ENCODE assay signal across 14 cellular contexts in the genomic region with DNA sequence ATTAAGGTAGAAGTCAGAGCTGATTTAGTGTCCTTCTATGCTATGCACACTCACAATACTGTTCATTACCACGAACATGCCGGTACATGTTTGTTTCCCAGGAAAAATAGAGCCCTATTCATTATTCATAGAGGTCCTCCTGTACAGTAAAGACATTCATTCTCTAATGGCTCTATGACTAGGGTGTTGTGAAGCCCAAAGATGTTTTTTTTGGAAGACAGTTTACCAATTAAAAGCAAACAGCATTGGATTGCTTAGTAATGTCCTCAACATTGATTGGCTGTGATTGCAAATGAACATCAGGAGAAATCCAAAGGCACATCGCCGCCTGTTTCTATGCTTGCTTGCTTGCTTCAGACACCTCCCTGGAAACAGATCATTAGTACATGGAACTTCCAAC. TPM values are rescaled to one million over a fixed set of nuclear protein-coding genes. Genes with fewer than 3 reads are reported as not detected.
A peak's percentile ranks its signal among the peaks of the same experiment; 100 is the strongest.
DNase-seq lines count a peak whose midpoint lies in the region; ATAC-seq and TF ChIP-seq lines count a peak whose summit lies in the region.
"Had no signal": no experiment of that assay in that cellular context is flagged by ENCODE, and none has a peak within 500 bp of the region (broad histone marks: within the 10 kb centered on the region; RNA-seq: fewer than 3 reads in every experiment).

No MANE protein-coding gene starts in this region.

- POLR2A ChIA-PET in RWPE1 (lab: Yijun Ruan, JAX; ENCODE audit: low non-redundant PET): no interaction called here
- POLR2A ChIA-PET in activated CD8-positive, alpha-beta T cell treated with anti-CD3 and anti-CD28 coated beads for 36 hours (lab: Charles Lee): no interaction called here

- DNase-seq in H9 (no peak), RWPE1 (ENCODE audit: low spot score) (peak; percentile 42), fibroblast of mammary gland (ENCODE audit: low read depth) (peak; percentile 34), NCI-H1092 (lab: John Stamatoyannopoulos, UW) (no peak), DMS114 treated with DMSO at 0.1 percent for 48 hours (lab: John Stamatoyannopoulos, UW; ENCODE audit: unreplicated experiment) (no peak)
- no peak for DNase-seq in activated CD8-positive, alpha-beta T cell treated with anti-CD3 and anti-CD28 coated beads for 36 hours
- DNase-seq: activated CD8-positive, alpha-beta memory T cell treated with anti-CD3 and anti-CD28 coated beads, Interleukin-2, amount 50 U/mL, for 4 hours; erythroblast; naive thymus-derived CD4-positive, alpha-beta T cell had no signal

- CTCF ChIA-PET in RWPE1 (lab: Yijun Ruan, JAX): interaction anchor here (0.6 kb wide), 1 partner anchor 1513 kb away, joined by 3 read pairs; no protein-coding TSS in a partner anchor
- CTCF ChIA-PET in activated CD8-positive, alpha-beta T cell treated with anti-CD3 and anti-CD28 coated beads for 36 hours (lab: Charles Lee): interaction anchor here (0.6 kb wide), 1 partner anchor 65 kb away, joined by 3 read pairs; no protein-coding TSS in a partner anchor

- ATAC-seq in activated CD8-positive, alpha-beta T cell treated with anti-CD3 and anti-CD28 coated beads for 36 hours: no peak
- no peak for ATAC-seq in GM19328 (IDR thresholded peaks at IDR 0.05; ENCODE audit: unreplicated experiment)
- ATAC-seq: left lobe of liver; naive thymus-derived CD4-positive, alpha-beta T cell had no signal

- no peak overlapping the region for H3K56ac ChIP-seq in H9 (ENCODE audit: insufficient read length, low read depth, low read length)

- no peaks in the 10 kb centered on the region for H3K27me3 ChIP-seq in ACC112 (ENCODE audit: insufficient read depth, low read length)
- no peaks in the 10 kb centered on the region for H3K27me3 ChIP-seq in H9 (ENCODE audit: insufficient read depth, low read length)

- no peaks in the 10 kb centered on the region for H3K36me3 Mint-ChIP-seq in H9 (ENCODE audit: insufficient read depth in 1 of 3, low read depth in 3 of 3)
- H3K36me3 Mint-ChIP-seq in activated CD8-positive, alpha-beta T cell treated with anti-CD3 and anti-CD28 coated beads for 36 hours (ENCODE audit: low read depth): no peaks in the 10 kb centered on the region
- H3K36me3 Mint-ChIP-seq: activated naive CD8-positive, alpha-beta T cell; naive thymus-derived CD4-positive, alpha-beta T cell had no signal

- no peak overlapping the region for H2BK120ac ChIP-seq in H9 (ENCODE audit: low read depth, low read length, poor library complexity, severe bottlenecking)

- no peak overlapping the region for H3K9ac ChIP-seq in H9 (ENCODE audit: extremely low read depth, insufficient read length, low read length)

- H4K20me1 ChIP-seq in H9 (ENCODE audit: control insufficient read depth, insufficient read depth, insufficient read length): no peaks in the 10 kb centered on the region

- no peak overlapping the region for H2BK5ac ChIP-seq in H9 (ENCODE audit: insufficient read length, low read length)

- peaks cover 41 to 52% of the 10 kb centered on the region in 2 experiments for H3K4me1 Mint-ChIP-seq in H9
- no peaks in the 10 kb centered on the region for H3K4me1 Mint-ChIP-seq in activated CD8-positive, alpha-beta T cell treated with anti-CD3 and anti-CD28 coated beads for 36 hours (ENCODE audit: low read depth)
- H3K4me1 Mint-ChIP-seq: naive thymus-derived CD4-positive, alpha-beta T cell had no signal

- no peaks in the 10 kb centered on the region for H3K23me2 ChIP-seq in H9 (ENCODE audit: insufficient read length, low read depth, low read length, poor library complexity, severe bottlenecking)

- intact Hi-C loops in activated CD8-positive, alpha-beta T cell treated with anti-CD3 and anti-CD28 coated beads for 36 hours (cut with micrococcal nuclease): no loop called here

- H2AFZ ChIP-seq in ACC112 (ENCODE audit: low read length, unreplicated experiment) (peak overlapping the region; percentile 2), H9 (ENCODE audit: low read length) (no peak overlapping the region)

- peak overlapping the region; percentile 53 for H3T11ph ChIP-seq in H9 (ENCODE audit: low read length)

- H2BK15ac ChIP-seq in H9 (ENCODE audit: low read depth, low read length): no peak overlapping the region

- no peak overlapping the region for H4K8ac ChIP-seq in H9 (replicated peaks; ENCODE audit: insufficient read length, low read depth, low read length)

- H3K18ac ChIP-seq in H9 (ENCODE audit: insufficient read length, low read depth, low read length): no peak overlapping the region

- no peak overlapping the region for H4K5ac ChIP-seq in H9 (ENCODE audit: insufficient read length, low read depth, low read length)

- no peak overlapping the region for H2AK5ac ChIP-seq in H9 (ENCODE audit: insufficient read length, low read length)

- H3K27ac ChIP-seq in ACC112 (ENCODE audit: low read depth, low read length): no peak overlapping the region
- H3K27ac ChIP-seq in H9 (ENCODE audit: insufficient read length, low read depth, low read length): no peak overlapping the region
- H3K27ac ChIP-seq in RWPE1: no peak overlapping the region
- H3K27ac ChIP-seq: prostate gland had no signal

- no peak overlapping the region for H2BK20ac ChIP-seq in H9 (ENCODE audit: low read depth, low read length, poor library complexity, severe bottlenecking)

- H3K4me3 Mint-ChIP-seq in H9: peak overlapping the region in 1 of 2 experiments; percentile 1; a peak in 1 of 5 replicates
- no peak overlapping the region for H3K4me3 Mint-ChIP-seq in activated CD8-positive, alpha-beta T cell treated with anti-CD3 and anti-CD28 coated beads for 36 hours
- H3K4me3 Mint-ChIP-seq: activated naive CD8-positive, alpha-beta T cell; naive thymus-derived CD4-positive, alpha-beta T cell had no signal

- TF ChIP-seq CTCF in H9 (conservative IDR thresholded peaks at IDR 0.05) (no peak), RWPE1 (conservative IDR thresholded peaks at IDR 0.05; ENCODE audit: low read depth) (no peak), fibroblast of mammary gland (conservative IDR thresholded peaks at IDR 0.05; ENCODE audit: control insufficient read depth, insufficient read depth, low read depth, low read length) (no peak)
- no peak for TF ChIP-seq CTCF in activated CD8-positive, alpha-beta T cell treated with anti-CD3 and anti-CD28 coated beads for 36 hours (IDR thresholded peaks at IDR 0.05)

- H3K9me3 ChIP-seq in H9 (ENCODE audit: control insufficient read depth, low read depth, low read length): no peaks in the 10 kb centered on the region
- H3K9me3 ChIP-seq: prostate gland had no signal

- no peak overlapping the region for H3K4ac ChIP-seq in H9 (ENCODE audit: low read depth, low read length)

- H3K4me2 ChIP-seq in H9 (ENCODE audit: insufficient read depth, insufficient read length, low read length): peak overlapping the region; percentile 8

- no CpG with 5 or more reads among the region's 4 CpGs for WGBS in H9 (ENCODE audit: extremely low coverage, insufficient read length, low lambda C conversion rate)

- no peak overlapping the region for H3K14ac ChIP-seq in H9 (ENCODE audit: insufficient read depth, low read length)

- no peak overlapping the region for H3K23ac ChIP-seq in H9 (ENCODE audit: insufficient read length, low read depth, low read length)

- H3K4me1 ChIP-seq in ACC112 (ENCODE audit: control insufficient read depth, insufficient read depth, low read length, unreplicated experiment) (no peaks in the 10 kb centered on the region), H9 (ENCODE audit: insufficient read depth, low read length) (peaks cover 12% of the 10 kb centered on the region; the same call in 1 of the 2 replicates)
- H3K4me1 ChIP-seq: prostate gland had no signal

- H3K9me3 Mint-ChIP-seq in H9: no peaks in the 10 kb centered on the region
- H3K9me3 Mint-ChIP-seq in activated CD8-positive, alpha-beta T cell treated with anti-CD3 and anti-CD28 coated beads for 36 hours: no peaks in the 10 kb centered on the region

- H4K91ac ChIP-seq in H9 (ENCODE audit: insufficient read length, low read depth, low read length): no peak overlapping the region

- no peak overlapping the region for H3K4me3 ChIP-seq in ACC112 (ENCODE audit: low read depth, low read length)
- no peak overlapping the region for H3K4me3 ChIP-seq in fibroblast of mammary gland (ENCODE audit: control insufficient read depth, low read depth, low read length)
- H3K4me3 ChIP-seq: prostate gland had no signal

- H3K27ac Mint-ChIP-seq in H9: peak overlapping the region in 2 of 3 experiments; percentile 87 to 93; a peak in 5 of 7 replicates
- no peak overlapping the region for H3K27ac Mint-ChIP-seq in activated CD8-positive, alpha-beta T cell treated with anti-CD3 and anti-CD28 coated beads for 36 hours
- H3K27ac Mint-ChIP-seq: activated naive CD8-positive, alpha-beta T cell; naive thymus-derived CD4-positive, alpha-beta T cell had no signal

- no peak overlapping the region for H2BK12ac ChIP-seq in H9 (ENCODE audit: insufficient read length, low read depth, low read length)

- no peaks in the 10 kb centered on the region for H3K27me3 Mint-ChIP-seq in H9 (ENCODE audit: low read depth)
- no peaks in the 10 kb centered on the region for H3K27me3 Mint-ChIP-seq in activated CD8-positive, alpha-beta T cell treated with anti-CD3 and anti-CD28 coated beads for 36 hours
- H3K27me3 Mint-ChIP-seq: activated naive CD8-positive, alpha-beta T cell had no signal

- no peaks in the 10 kb centered on the region for H3K36me3 ChIP-seq in ACC112 (ENCODE audit: insufficient read depth, low read length)
- H3K36me3 ChIP-seq: prostate gland had no signal

- H3K79me1 ChIP-seq in H9 (ENCODE audit: insufficient read depth, low read depth, low read length, poor library complexity, severe bottlenecking): no peaks in the 10 kb centered on the region

- H3K79me2 ChIP-seq in ACC112 (ENCODE audit: control insufficient read depth, insufficient read depth, low read length, unreplicated experiment) (no peaks in the 10 kb centered on the region), H9 (ENCODE audit: insufficient read depth, low read length) (no peaks in the 10 kb centered on the region)

RNA-seq across cellular contexts. Expression of a gene that starts 8.9 kb away (rescaled TPM):
- total RNA-seq in H9 (2021): 15.6 and 16.1 TPM in 2 replicates
- not detected for total RNA-seq in activated CD8-positive, alpha-beta T cell treated with anti-CD3 and anti-CD28 coated beads for 36 hours
- total RNA-seq: naive thymus-derived CD4-positive, alpha-beta T cell had no signal

Comparison
In these comparisons a context has a peak if more than half of its experiments do, and no peak if none do; other contexts are left out.
1. DNase-seq: peak in RWPE1 (single experiment) and fibroblast of mammary gland (single experiment); none in H9 (single experiment), activated CD8-positive, alpha-beta T cell treated with anti-CD3 and anti-CD28 coated beads for 36 hours (single experiment), NCI-H1092 (single experiment) and DMS114 treated with DMSO at 0.1 percent for 48 hours (single experiment).
2. RNA of a gene that starts 8.9 kb away (total RNA-seq): 15.6 to 16.1 TPM in H9; not detected in activated CD8-positive, alpha-beta T cell treated with anti-CD3 and anti-CD28 coated beads for 36 hours; every median in the first group is over 10 times any median in the second.